Comparison of ENCODE assay signal across 8 cellular contexts in the genomic region with DNA sequence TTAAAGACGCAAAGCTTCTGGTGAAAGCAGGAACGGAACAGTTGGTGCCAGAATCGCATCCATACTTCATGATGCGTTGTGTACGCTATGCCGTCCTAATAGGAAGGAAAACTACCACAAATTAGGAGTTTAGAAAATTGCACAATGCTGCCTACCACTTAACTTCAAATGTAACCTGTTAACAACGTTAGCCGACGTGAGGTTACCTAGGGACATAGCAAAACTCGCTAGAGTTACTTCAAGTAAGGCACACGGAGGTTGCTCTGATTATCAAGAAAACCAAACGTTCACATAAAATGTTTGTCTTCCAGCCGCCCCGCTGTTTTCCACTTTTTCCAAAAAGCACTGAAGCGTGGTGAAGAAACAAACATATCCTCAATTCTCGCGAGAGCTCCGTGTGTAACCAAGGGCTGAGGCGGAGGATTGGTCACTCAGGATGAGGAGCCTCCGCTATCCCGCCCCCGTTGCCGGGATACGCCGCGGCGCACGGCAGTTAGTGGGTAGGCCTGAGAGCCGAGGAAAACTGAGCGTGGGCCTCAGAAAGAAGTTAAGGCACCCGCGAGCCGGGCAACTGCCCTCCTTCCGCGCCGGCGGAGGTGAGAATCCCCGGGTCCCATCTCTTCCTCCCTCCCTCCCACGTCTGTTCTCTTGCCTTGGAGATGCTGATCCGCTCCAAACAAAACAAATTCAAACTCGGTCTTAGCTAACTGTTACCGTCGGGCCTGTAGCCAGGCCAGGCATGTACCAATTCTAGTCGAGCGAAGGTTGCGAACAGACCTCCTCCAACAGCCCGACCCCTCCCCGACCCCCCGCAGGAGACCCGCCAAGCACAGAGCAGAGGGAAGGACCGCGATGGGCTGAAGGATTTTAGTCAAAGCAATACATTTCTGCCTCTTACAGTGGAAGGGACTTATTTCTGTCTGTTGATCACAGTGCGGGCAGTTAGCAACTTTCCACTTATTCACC. TPM values are rescaled to one million over a fixed set of nuclear protein-coding genes. Genes with fewer than 3 reads are reported as not detected.
DNase-seq lines count a peak whose midpoint lies in the region; ATAC-seq and TF ChIP-seq lines count a peak whose summit lies in the region.

A gene (plus strand): TSS at position 492 of the 966 bp plus-strand sequence. CDS start 5,556 bp downstream, outside the sequence.

- peak within 1 kb of the TSS; percentile 89 to 93 for H3K27ac ChIP-seq in left lung

- TF ChIP-seq CTCF in BE2C (IDR thresholded peaks at IDR 0.05; ENCODE audit: low read depth, low read length): no peak
- no peak for TF ChIP-seq CTCF in left lung (IDR thresholded peaks at IDR 0.05)

- peak; percentile 100 for ATAC-seq in GM19324 (IDR thresholded peaks at IDR 0.05; ENCODE audit: low FRiP score, unreplicated experiment)
- peak; percentile 99 for ATAC-seq in HG03460 (IDR thresholded peaks at IDR 0.05; ENCODE audit: unreplicated experiment)
- peak; percentile 100 for ATAC-seq in left lung

- peak; percentile 98 for DNase-seq in BE2C
- peak; percentile 88 for DNase-seq in NCI-H526 treated with DMSO at 0.1 percent for 48 hours (lab: John Stamatoyannopoulos, UW)
- DNase-seq in activated CD4-positive, alpha-beta T cell treated with anti-CD3 and anti-CD28 coated beads, Interleukin-2, amount 50 U/mL, for 48 hours: peak; percentile 93 to 95
- peak; percentile 99 for DNase-seq in dermis blood vessel endothelial cell
- DNase-seq in left lung: peak; percentile 99
- peak; percentile 88 for DNase-seq in stimulated activated CD4-positive, alpha-beta T cell treated with anti-CD3 and anti-CD28 coated beads, Interleukin-2, amount 100 ng/mL, for 4 hours (ENCODE audit: low read depth)

- intact Hi-C loops in left lung (cut with DNase I): no loop called here

- H3K27me3 ChIP-seq in BE2C (no peaks in the 10 kb centered on the region), left lung (no peaks in the 10 kb centered on the region)

- H3K9me3 ChIP-seq in BE2C (no peaks in the 10 kb centered on the region), left lung (no peaks in the 10 kb centered on the region)

- H3K4me3 ChIP-seq in BE2C (ENCODE audit: low read depth, low read length): peak within 1 kb of the TSS; percentile 69
- peak within 1 kb of the TSS; percentile 38 to 58 for H3K4me3 ChIP-seq in left lung

- H3K36me3 ChIP-seq in BE2C (no peaks in the 10 kb centered on the region), left lung (no peaks in the 10 kb centered on the region)

- H3K4me1 ChIP-seq in BE2C (no peaks in the 10 kb centered on the region), left lung (peaks cover 0 to 22% of the 10 kb centered on the region in 2 donors)

RNA-seq across cellular contexts. Expression of the gene that starts here (rescaled TPM):
- 3.3 TPM for polyA plus RNA-seq in BE2C (2012; ENCODE audit: insufficient read depth, insufficient read length, low read depth)
- total RNA-seq in dermis blood vessel endothelial cell: 7.8 and 12.1 TPM in 2 replicates
- 10 to 100 TPM; 10.8 TPM for total RNA-seq in left lung

Comparison
In these comparisons a context has a peak if more than half of its experiments do, and no peak if none do; other contexts are left out.
1. Peak in every context shown above with its lines: DNase-seq, ATAC-seq, H3K4me3 ChIP-seq and H3K27ac ChIP-seq.